ENCODE assay signal across 10 cellular contexts in genomic region chr6:95431637-95432228, GRCh38.
DNase-seq lines count a peak whose midpoint lies in the region; ATAC-seq and TF ChIP-seq lines count a peak whose summit lies in the region.
"Had no signal": no experiment of that assay in that cellular context is flagged by ENCODE, and none has a peak within 500 bp of the region (broad histone marks: within the 10 kb centered on the region; RNA-seq: fewer than 3 reads in every experiment).

No MANE protein-coding gene starts in this region.

- no peak for TF ChIP-seq POLR2A in sigmoid colon (IDR thresholded peaks at IDR 0.05)

- no peaks in the 10 kb centered on the region for H3K36me3 Mint-ChIP-seq in activated CD4-positive, alpha-beta memory T cell treated with anti-CD3 and anti-CD28 coated beads for 36 hours
- H3K36me3 Mint-ChIP-seq: activated naive CD4-positive, alpha-beta T cell treated with anti-CD3 and anti-CD28 coated beads, Interleukin-2, amount 50 U/mL, for 24 hours had no signal

- H3K27ac ChIP-seq in sigmoid colon: no peak overlapping the region
- H3K27ac ChIP-seq: BLaER1 had no signal

- no peak for TF ChIP-seq EP300 in sigmoid colon (IDR thresholded peaks at IDR 0.05)

- H3K4me1 ChIP-seq in sigmoid colon: no peaks in the 10 kb centered on the region
- H3K4me1 ChIP-seq: BLaER1 had no signal

- H3K27me3 ChIP-seq in H7 (ENCODE audit: control insufficient read depth, insufficient read depth, low read length) (no peaks in the 10 kb centered on the region), sigmoid colon (no peaks in the 10 kb centered on the region)
- H3K27me3 ChIP-seq: BLaER1 had no signal

- no peaks in the 10 kb centered on the region for H3K9me3 Mint-ChIP-seq in activated CD4-positive, alpha-beta memory T cell treated with anti-CD3 and anti-CD28 coated beads for 36 hours
- H3K9me3 Mint-ChIP-seq: activated naive CD4-positive, alpha-beta T cell treated with anti-CD3 and anti-CD28 coated beads, Interleukin-2, amount 50 U/mL, for 24 hours had no signal

- H3K36me3 ChIP-seq in H7 (replicated peaks; ENCODE audit: control insufficient read depth, insufficient read depth, low read length) (no peaks in the 10 kb centered on the region), sigmoid colon (no peaks in the 10 kb centered on the region)
- H3K36me3 ChIP-seq: BLaER1 had no signal

- POLR2A ChIA-PET in activated CD4-positive, alpha-beta memory T cell treated with anti-CD3 and anti-CD28 coated beads for 36 hours (lab: Charles Lee): no interaction called here

- 40 to 47% methylated on average over 2 of the region's 2 CpGs for WGBS in sigmoid colon, 2 donors

- no peak overlapping the region for H3K4me3 ChIP-seq in H7 (ENCODE audit: insufficient read depth, low read depth, low read length)
- H3K4me3 ChIP-seq in sigmoid colon: no peak overlapping the region
- H3K4me3 ChIP-seq: BLaER1 had no signal

- no peak overlapping the region for H3K27ac Mint-ChIP-seq in activated CD4-positive, alpha-beta memory T cell treated with anti-CD3 and anti-CD28 coated beads for 36 hours
- H3K27ac Mint-ChIP-seq: activated naive CD4-positive, alpha-beta T cell treated with anti-CD3 and anti-CD28 coated beads, Interleukin-2, amount 50 U/mL, for 24 hours had no signal

- TF ChIP-seq CTCF in sigmoid colon (IDR thresholded peaks at IDR 0.05): peak in 3 of 4 experiments; percentile 41 to 79 (median 41)

- no peaks in the 10 kb centered on the region for H3K27me3 Mint-ChIP-seq in activated CD4-positive, alpha-beta memory T cell treated with anti-CD3 and anti-CD28 coated beads for 36 hours

- H3K9me3 ChIP-seq in sigmoid colon: no peaks in the 10 kb centered on the region
- H3K9me3 ChIP-seq: BLaER1 had no signal

- peak; percentile 41 for DNase-seq in NCI-H1092 treated with DMSO at 0.1 percent for 48 hours (lab: John Stamatoyannopoulos, UW)
- DNase-seq in NCI-H1092 (lab: John Stamatoyannopoulos, UW): no peak
- peak; percentile 4 for DNase-seq in H7
- DNase-seq in NCI-H2107 (lab: John Stamatoyannopoulos, UW): peak; percentile 51
- peak; percentile 31 for DNase-seq in activated CD4-positive, alpha-beta memory T cell treated with anti-CD3 and anti-CD28 coated beads for 36 hours
- peak; percentile 6 for DNase-seq in foreskin melanocyte
- no peak for DNase-seq in sigmoid colon

- CTCF ChIA-PET in activated CD4-positive, alpha-beta memory T cell treated with anti-CD3 and anti-CD28 coated beads for 36 hours (lab: Charles Lee): no interaction called here

- no peak for ATAC-seq in HG02798 (IDR thresholded peaks at IDR 0.05; ENCODE audit: poor library complexity, unreplicated experiment)

- no peaks in the 10 kb centered on the region for H3K4me1 Mint-ChIP-seq in activated CD4-positive, alpha-beta memory T cell treated with anti-CD3 and anti-CD28 coated beads for 36 hours (ENCODE audit: low read depth)
- H3K4me1 Mint-ChIP-seq: activated naive CD4-positive, alpha-beta T cell treated with anti-CD3 and anti-CD28 coated beads, Interleukin-2, amount 50 U/mL, for 24 hours had no signal

- intact Hi-C loops in activated CD4-positive, alpha-beta memory T cell treated with anti-CD3 and anti-CD28 coated beads for 36 hours (cut with micrococcal nuclease): loop anchor here (1.0 to 10.0 kb wide), 5 partner anchors 435 to 1627 kb away; partner anchors contain the start of gene UFL1
- intact Hi-C loops in sigmoid colon (cut with DNase I): no loop called here

- no peak overlapping the region for H3K4me3 Mint-ChIP-seq in activated CD4-positive, alpha-beta memory T cell treated with anti-CD3 and anti-CD28 coated beads for 36 hours
- H3K4me3 Mint-ChIP-seq: activated naive CD4-positive, alpha-beta T cell treated with anti-CD3 and anti-CD28 coated beads, Interleukin-2, amount 50 U/mL, for 24 hours had no signal

Comparison
In these comparisons a context has a peak if more than half of its experiments do, and no peak if none do; other contexts are left out.
1. DNase-seq: peak in NCI-H1092 treated with DMSO at 0.1 percent for 48 hours (single experiment), H7 (single experiment), NCI-H2107 (single experiment), activated CD4-positive, alpha-beta memory T cell treated with anti-CD3 and anti-CD28 coated beads for 36 hours (single experiment) and foreskin melanocyte (single experiment); none in NCI-H1092 (single experiment) and sigmoid colon (single experiment).